14 cellular contexts compared by ENCODE assay signal in genomic region chr15:94844188-94844532, GRCh38.
DNase-seq lines count a peak whose midpoint lies in the region; ATAC-seq, FAIRE-seq and TF ChIP-seq lines count a peak whose summit lies in the region.
"Had no signal": no experiment of that assay in that cellular context is flagged by ENCODE, and none has a peak within 500 bp of the region (broad histone marks: within the 10 kb centered on the region; RNA-seq: fewer than 3 reads in every experiment).

No MANE protein-coding gene starts in this region.

- TF ChIP-seq CTCF in A673 (conservative IDR thresholded peaks at IDR 0.05; ENCODE audit: low read depth, low read length) (no peak), Peyer's patch (IDR thresholded peaks at IDR 0.05) (no peak), hepatocyte (IDR thresholded peaks at IDR 0.05; ENCODE audit: poor library complexity) (no peak), pancreas (IDR thresholded peaks at IDR 0.05) (no peak), breast epithelium (IDR thresholded peaks at IDR 0.05) (no peak)

- no peaks in the 10 kb centered on the region for H3K4me1 ChIP-seq in A673 (ENCODE audit: insufficient read depth, low read length, poor library complexity, severe bottlenecking)
- peaks cover 0 to 10% (median 1%) of the 10 kb centered on the region in 4 donors for H3K4me1 ChIP-seq in Peyer's patch
- H3K4me1 ChIP-seq in hepatocyte (ENCODE audit: insufficient read depth), result peaks cover 25% of the 10 kb centered on the region
- peaks cover 0 to 11% (median 7%) of the 10 kb centered on the region in 3 donors for H3K4me1 ChIP-seq in pancreas
- no peaks in the 10 kb centered on the region for H3K4me1 ChIP-seq in breast epithelium

- BruUV-seq in A673 (replicated peaks; lab: Mats Ljungman, UMichigan), result no TSS peak

- FAIRE-seq in pancreas (lab: Jason Lieb, UNC), result no peak
- FAIRE-seq: colon, islet of Langerhans had no signal

- no peak overlapping the region for H2AFZ ChIP-seq in hepatocyte

- H3K9me3 Mint-ChIP-seq in activated naive CD4-positive, alpha-beta T cell treated with anti-CD3 and anti-CD28 coated beads, Interleukin-2, amount 10 ng/mL, durations not matched to agents 7 days and 5 days, result no peaks in the 10 kb centered on the region

- no peaks in the 10 kb centered on the region for H3K36me3 Mint-ChIP-seq in activated naive CD4-positive, alpha-beta T cell treated with anti-CD3 and anti-CD28 coated beads, Interleukin-2, amount 10 ng/mL, durations not matched to agents 7 days and 5 days

- H3K9me2 ChIP-seq in hepatocyte (replicated peaks; ENCODE audit: insufficient read depth), result no peaks in the 10 kb centered on the region

- TF ChIP-seq POLR2A in Peyer's patch (IDR thresholded peaks at IDR 0.05) (no peak), breast epithelium (IDR thresholded peaks at IDR 0.05) (no peak)

- CTCF ChIA-PET in A673 (lab: Charles Lee), result no interaction called here
- CTCF ChIA-PET in activated naive CD4-positive, alpha-beta T cell treated with anti-CD3 and anti-CD28 coated beads, Interleukin-2, amount 10 ng/mL, durations not matched to agents 7 days and 5 days (lab: Charles Lee), result interaction anchor here (1.5 kb wide), 1 partner anchor 262 kb away, joined by 3 read pairs; no protein-coding TSS in a partner anchor

- DNase-seq in A673 (ENCODE audit: low spot score), result peak; percentile 1
- no peak for DNase-seq in Peyer's patch
- no peak for DNase-seq in hepatocyte (ENCODE audit: low spot score)
- DNase-seq in pancreas, result no peak
- no peak for DNase-seq in breast epithelium (ENCODE audit: low spot score in 2 of 2)
- DNase-seq in activated naive CD4-positive, alpha-beta T cell treated with anti-CD3 and anti-CD28 coated beads, Interleukin-2, amount 10 ng/mL, durations not matched to agents 7 days and 5 days, result no peak
- DNase-seq: activated naive CD8-positive, alpha-beta T cell treated with anti-CD3 and anti-CD28 coated beads, Interleukin-2, amount 50 U/mL, for 24 hours; naive B cell; NCI-H510A; PC-3 had no signal

- 45% methylated on average over 5 of the region's 5 CpGs for WGBS in hepatocyte (ENCODE audit: low lambda C conversion rate, missing lambda C conversion rate)
- WGBS in pancreas, 2 donors, result 10 to 13% methylated on average over 5 of the region's 5 CpGs

- H3K4me3 ChIP-seq in A673 (ENCODE audit: low read depth, low read length, poor library complexity, severe bottlenecking) (no peak overlapping the region), Peyer's patch (peak overlapping the region in 2 of 4 donors; percentile 62 to 68), hepatocyte (no peak overlapping the region), pancreas (peak overlapping the region in 2 of 4 donors; percentile 45 to 51), breast epithelium (no peak overlapping the region)

- POLR2A ChIA-PET in A673 (lab: Charles Lee; ENCODE audit: low non-redundant PET), result no interaction called here

- H3K9me3 ChIP-seq in A673 (ENCODE audit: low read depth, low read length, poor library complexity, severe bottlenecking) (no peaks in the 10 kb centered on the region), Peyer's patch (no peaks in the 10 kb centered on the region), hepatocyte (ENCODE audit: low read depth) (no peaks in the 10 kb centered on the region), pancreas (no peaks in the 10 kb centered on the region), breast epithelium (peaks cover 11 to 15% of the 10 kb centered on the region in 2 donors)

- peaks cover 28% of the 10 kb centered on the region for H3K27me3 Mint-ChIP-seq in activated naive CD4-positive, alpha-beta T cell treated with anti-CD3 and anti-CD28 coated beads, Interleukin-2, amount 10 ng/mL, durations not matched to agents 7 days and 5 days

- H3K79me2 ChIP-seq in hepatocyte, result no peaks in the 10 kb centered on the region

- H3K4me2 ChIP-seq in hepatocyte, result peak overlapping the region; percentile 84

- H3K27me3 ChIP-seq in A673 (replicated peaks; ENCODE audit: insufficient read depth, low read depth, low read length, poor library complexity), result no peaks in the 10 kb centered on the region
- H3K27me3 ChIP-seq in Peyer's patch, result no peaks in the 10 kb centered on the region
- no peaks in the 10 kb centered on the region for H3K27me3 ChIP-seq in hepatocyte
- H3K27me3 ChIP-seq in pancreas, result no peaks in the 10 kb centered on the region
- peaks cover 0 to 9% of the 10 kb centered on the region in 2 donors for H3K27me3 ChIP-seq in breast epithelium

- no peaks in the 10 kb centered on the region for H4K20me1 ChIP-seq in hepatocyte (ENCODE audit: insufficient read depth, poor library complexity, severe bottlenecking)

- H3K27ac Mint-ChIP-seq in activated naive CD4-positive, alpha-beta T cell treated with anti-CD3 and anti-CD28 coated beads, Interleukin-2, amount 10 ng/mL, durations not matched to agents 7 days and 5 days, result no peak overlapping the region
- H3K27ac Mint-ChIP-seq: activated naive CD8-positive, alpha-beta T cell treated with anti-CD3 and anti-CD28 coated beads, Interleukin-2, amount 50 U/mL, for 24 hours; naive B cell had no signal

- no peaks in the 10 kb centered on the region for H3K36me3 ChIP-seq in A673 (ENCODE audit: insufficient read depth, low read length, poor library complexity, severe bottlenecking)
- H3K36me3 ChIP-seq in Peyer's patch, result no peaks in the 10 kb centered on the region
- no peaks in the 10 kb centered on the region for H3K36me3 ChIP-seq in hepatocyte (replicated peaks; ENCODE audit: insufficient read depth, low read depth)
- no peaks in the 10 kb centered on the region for H3K36me3 ChIP-seq in pancreas
- no peaks in the 10 kb centered on the region for H3K36me3 ChIP-seq in breast epithelium

- no peak overlapping the region for H3K4me3 Mint-ChIP-seq in activated naive CD4-positive, alpha-beta T cell treated with anti-CD3 and anti-CD28 coated beads, Interleukin-2, amount 10 ng/mL, durations not matched to agents 7 days and 5 days
- H3K4me3 Mint-ChIP-seq: activated naive CD8-positive, alpha-beta T cell treated with anti-CD3 and anti-CD28 coated beads, Interleukin-2, amount 50 U/mL, for 24 hours had no signal

- ATAC-seq in pancreas (peak; percentile 23 to 34 (median 28)), GM21390 (IDR thresholded peaks at IDR 0.05; ENCODE audit: unreplicated experiment) (no peak), HG03432 (IDR thresholded peaks at IDR 0.05; ENCODE audit: unreplicated experiment) (no peak)
- ATAC-seq: activated naive CD8-positive, alpha-beta T cell treated with anti-CD3 and anti-CD28 coated beads, Interleukin-2, amount 50 U/mL, for 24 hours; PC-3 had no signal

- H3K27ac ChIP-seq in A673 (ENCODE audit: low read depth, low read length, poor library complexity, severe bottlenecking) (no peak overlapping the region), Peyer's patch (peak overlapping the region in 3 of 4 donors; percentile 81 to 96 (median 95)), hepatocyte (peak overlapping the region; percentile 97), pancreas (peak overlapping the region in 3 of 4 donors; percentile 89 to 90 (median 90)), breast epithelium (peak overlapping the region in 1 of 2 donors; percentile 83)

- H3K4me1 Mint-ChIP-seq in activated naive CD4-positive, alpha-beta T cell treated with anti-CD3 and anti-CD28 coated beads, Interleukin-2, amount 10 ng/mL, durations not matched to agents 7 days and 5 days, result peaks cover 5% of the 10 kb centered on the region

- intact Hi-C loops in A673 (cut with micrococcal nuclease; ENCODE audit: unreplicated experiment), result no loop called here
- intact Hi-C loops in pancreas (cut with DNase I), result no loop called here
- intact Hi-C loops in breast epithelium (cut with DNase I; ENCODE audit: low total_unique reads), result no loop called here

Comparison
In these comparisons a context has a peak if more than half of its experiments do, and no peak if none do; other contexts are left out.
1. ATAC-seq: peak in pancreas (4 of 4); none in GM21390 (single experiment) and HG03432 (single experiment).